In the genomic region with DNA sequence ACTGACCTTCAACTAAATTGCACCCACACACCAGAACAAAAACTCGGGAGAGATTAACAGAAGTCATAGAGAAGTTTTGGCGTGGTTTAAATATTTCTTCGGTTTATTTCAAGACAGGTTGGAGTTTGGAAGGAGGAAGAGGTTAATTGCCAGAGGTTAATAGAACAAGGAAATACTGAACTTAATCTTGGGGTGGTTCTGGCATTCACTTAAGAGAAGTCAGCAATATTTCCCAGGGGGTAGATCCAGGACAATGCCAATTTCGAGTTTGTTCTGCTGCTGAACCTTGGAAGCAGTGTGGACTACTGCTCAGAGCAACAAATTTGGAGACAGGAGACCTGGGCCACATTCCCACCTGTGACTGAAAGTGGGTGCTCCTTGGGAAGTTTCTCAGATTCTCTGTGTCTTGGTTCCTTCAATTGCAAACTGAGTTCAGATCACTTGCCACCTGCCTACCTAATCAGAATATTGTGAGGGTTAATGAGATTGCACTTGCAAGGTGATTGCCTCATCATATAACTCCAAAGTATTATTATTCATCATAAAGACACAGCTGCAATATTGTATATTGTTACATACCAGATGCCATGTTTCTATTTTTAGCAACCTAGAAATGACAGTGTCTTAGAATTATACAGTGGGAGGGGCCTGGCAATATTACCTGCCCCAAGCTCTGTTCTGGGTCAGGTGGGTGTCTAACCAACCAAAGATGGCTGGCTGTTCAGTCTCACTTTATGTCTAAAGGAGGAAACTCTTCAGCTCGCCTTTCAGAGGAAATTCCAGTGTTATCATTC, we compare ENCODE assay signal across 19 cellular contexts.
A peak's percentile ranks its signal among the peaks of the same experiment; 100 is the strongest.
DNase-seq lines count a peak whose midpoint lies in the region; ATAC-seq, FAIRE-seq and TF ChIP-seq lines count a peak whose summit lies in the region.
"Had no signal": no experiment of that assay in that cellular context is flagged by ENCODE, and none has a peak within 500 bp of the region (broad histone marks: within the 10 kb centered on the region; RNA-seq: fewer than 3 reads in every experiment).

No MANE protein-coding gene starts in this region.

- H4K5ac ChIP-seq in H1 (ENCODE audit: insufficient read length, low read depth, low read length) = no peak overlapping the region

- H3K9me3 ChIP-seq in GM23248 (ENCODE audit: low read depth) = no peaks in the 10 kb centered on the region
- no peaks in the 10 kb centered on the region; a peak in 1 of 4 replicates for H3K9me3 ChIP-seq in H1 (ENCODE audit: insufficient read depth in 2 of 2, low read depth in 1 of 2, low read length in 1 of 2)
- no peaks in the 10 kb centered on the region for H3K9me3 ChIP-seq in neural progenitor cell (ENCODE audit: low read depth)
- H3K9me3 ChIP-seq: gastroesophageal sphincter had no signal

- WGBS in GM23248 (ENCODE audit: low coverage in 1 of 2, low lambda C conversion rate in 2 of 2, missing lambda C conversion rate in 2 of 2), 2 experiments = 61 to 63% methylated on average over 5 of the region's 5 CpGs
- WGBS in H1 (ENCODE audit: extremely low coverage in 1 of 2, insufficient coverage in 1 of 2, insufficient read length in 1 of 2, insufficient replicate concordance in 2 of 2, low coverage in 1 of 2, low lambda C conversion rate in 2 of 2, missing lambda C conversion rate in 1 of 2), 2 experiments = 80% methylated on average over 5 of the region's 5 CpGs; no CpG with 5 or more reads in 1 of the 2 experiments

- peaks cover 20% of the 10 kb centered on the region for H3K4me1 Mint-ChIP-seq in neural progenitor cell

- H3K9me3 Mint-ChIP-seq in neural progenitor cell = peaks cover 4% of the 10 kb centered on the region
- H3K9me3 Mint-ChIP-seq: activated naive CD8-positive, alpha-beta T cell treated with anti-CD3 and anti-CD28 coated beads, Interleukin-2, amount 10 ng/mL, durations not matched to agents 7 days and 5 days; HFFc6 had no signal

- H3K23ac ChIP-seq in H1 (ENCODE audit: insufficient read length) = no peak overlapping the region

- no peak overlapping the region for H3K4me3 Mint-ChIP-seq in neural progenitor cell
- H3K4me3 Mint-ChIP-seq: activated CD4-positive, alpha-beta T cell treated with anti-CD3 and anti-CD28 coated beads for 36 hours; activated naive CD8-positive, alpha-beta T cell treated with anti-CD3 and anti-CD28 coated beads, Interleukin-2, amount 10 ng/mL, durations not matched to agents 7 days and 5 days; HFFc6 had no signal

- H3F3A ChIP-seq in GM23248 (ENCODE audit: insufficient read depth) (peaks cover 11% of the 10 kb centered on the region; the same call in 1 of the 2 replicates), neural progenitor cell (ENCODE audit: low read depth) (no peaks in the 10 kb centered on the region)

- no peak overlapping the region for H2BK5ac ChIP-seq in H1 (ENCODE audit: low read depth, low read length)

- no peak overlapping the region for H3K4ac ChIP-seq in H1 (replicated peaks; ENCODE audit: insufficient read length, low read depth, low read length)

- no peak overlapping the region for H3K56ac ChIP-seq in H1 (replicated peaks; ENCODE audit: insufficient read length, low read depth, low read length)

- H4K8ac ChIP-seq in H1 (ENCODE audit: extremely low read depth, insufficient read depth, low read length) = no peak overlapping the region

- TF ChIP-seq POLR2A in H1 (IDR thresholded peaks at IDR 0.05; ENCODE audit: control extremely low read depth in 1 of 2, low read depth in 2 of 2, low read length in 2 of 2) = no peak

- H3K23me2 ChIP-seq in H1 (ENCODE audit: low read depth, low read length) = no peaks in the 10 kb centered on the region

- H3K27me3 Mint-ChIP-seq in neural progenitor cell (ENCODE audit: insufficient read depth, low read depth) = no peaks in the 10 kb centered on the region

- H3K27me3 ChIP-seq in GM23248 (replicated peaks; ENCODE audit: insufficient read depth) (no peaks in the 10 kb centered on the region), H1 (replicated peaks in 1 of 4; ENCODE audit: control insufficient read depth in 3 of 4, extremely low read depth in 1 of 4, insufficient read depth in 3 of 4, low read length in 3 of 4) (peaks cover 0 to 1% (median 0%) of the 10 kb centered on the region in 4 experiments; a peak in 1 of 7 replicates), neural progenitor cell (no peaks in the 10 kb centered on the region)
- H3K27me3 ChIP-seq: gastroesophageal sphincter had no signal

- H3K36me3 ChIP-seq in GM23248 (ENCODE audit: low read depth) (no peaks in the 10 kb centered on the region), H1 (ENCODE audit: control insufficient read depth in 2 of 4, insufficient read depth in 4 of 4, low read length in 3 of 4) (no peaks in the 10 kb centered on the region), neural progenitor cell (no peaks in the 10 kb centered on the region)
- H3K36me3 ChIP-seq: gastroesophageal sphincter had no signal

- H3K4me1 ChIP-seq in GM23248 (ENCODE audit: insufficient read depth) (0 out of 2 replicates have a peak, but pooled peaks cover 8% of the 10 kb centered on the region), H1 (replicated peaks in 1 of 4; ENCODE audit: control insufficient read depth in 3 of 4, insufficient read depth in 4 of 4, low read length in 3 of 4) (peaks cover 2 to 9% (median 7%) of the 10 kb centered on the region in 4 experiments; a peak in 5 of 7 replicates), neural progenitor cell (peaks cover 4% of the 10 kb centered on the region)
- H3K4me1 ChIP-seq: parathyroid adenoma had no signal

- no peaks in the 10 kb centered on the region for H3K79me1 ChIP-seq in H1 (ENCODE audit: low read depth, low read length)

- H3K27ac Mint-ChIP-seq in neural progenitor cell = no peak overlapping the region
- H3K27ac Mint-ChIP-seq: activated CD4-positive, alpha-beta T cell treated with anti-CD3 and anti-CD28 coated beads for 36 hours; activated naive CD8-positive, alpha-beta T cell treated with anti-CD3 and anti-CD28 coated beads, Interleukin-2, amount 10 ng/mL, durations not matched to agents 7 days and 5 days; HFFc6 had no signal

- no peak overlapping the region for H2BK20ac ChIP-seq in H1 (ENCODE audit: low read length)

- H3K4me3 ChIP-seq in GM23248 (no peak overlapping the region), H1 (ENCODE audit: extremely low read depth in 1 of 4, insufficient read depth in 2 of 4, low read depth in 3 of 4, low read length in 4 of 4) (peak overlapping the region in 1 of 4 experiments; percentile 45; a peak in 2 of 8 replicates), neural progenitor cell (no peak overlapping the region)
- H3K4me3 ChIP-seq: gastroesophageal sphincter, GM12878 had no signal

- H2BK120ac ChIP-seq in H1 (replicated peaks; ENCODE audit: low read depth, low read length) = no peak overlapping the region

- no peak overlapping the region for H2BK12ac ChIP-seq in H1 (ENCODE audit: low read depth, low read length)

- H3K36me3 Mint-ChIP-seq in neural progenitor cell = no peaks in the 10 kb centered on the region
- H3K36me3 Mint-ChIP-seq: activated naive CD8-positive, alpha-beta T cell treated with anti-CD3 and anti-CD28 coated beads, Interleukin-2, amount 10 ng/mL, durations not matched to agents 7 days and 5 days had no signal

- no peak overlapping the region for H4K91ac ChIP-seq in H1 (replicated peaks; ENCODE audit: insufficient read length, low read length)

- no peaks in the 10 kb centered on the region for H3K79me2 ChIP-seq in GM23248 (ENCODE audit: insufficient read depth)
- no peaks in the 10 kb centered on the region for H3K79me2 ChIP-seq in H1 (ENCODE audit: control insufficient read depth in 1 of 2, insufficient read depth in 2 of 2, low read length in 2 of 2)
- H3K79me2 ChIP-seq in neural progenitor cell (ENCODE audit: low read depth) = no peaks in the 10 kb centered on the region
- H3K79me2 ChIP-seq: parathyroid adenoma had no signal

- H2AFZ ChIP-seq in GM23248 (peak overlapping the region; percentile 6; the same call in 1 of the 2 replicates), H1 (ENCODE audit: low read length) (no peak overlapping the region), neural progenitor cell (replicated peaks) (peak overlapping the region; percentile 35)
- H2AFZ ChIP-seq: parathyroid adenoma had no signal

- FAIRE-seq in H1 (lab: Jason Lieb, UNC) = no peak
- FAIRE-seq: GM12878, islet of Langerhans had no signal

- H3K18ac ChIP-seq in H1 (ENCODE audit: extremely low read depth, low read length) = no peak overlapping the region

- in situ Hi-C loops in GM23248 (cut with MboI) = no loop called here

- no peak overlapping the region for H3K14ac ChIP-seq in H1 (ENCODE audit: insufficient read length)

- H2BK15ac ChIP-seq in H1 (ENCODE audit: low read length) = no peak overlapping the region

- ATAC-seq in HG03139 (IDR thresholded peaks at IDR 0.05; ENCODE audit: unreplicated experiment) = no peak
- ATAC-seq: activated CD4-positive, alpha-beta T cell treated with anti-CD3 and anti-CD28 coated beads for 36 hours; gastroesophageal sphincter had no signal

- TF ChIP-seq RAD21 in H1 (IDR thresholded peaks at IDR 0.05 in 1 of 2, conservative IDR thresholded peaks at IDR 0.05 in 1 of 2; ENCODE audit: low read depth in 2 of 2, low read length in 2 of 2) = no peak

- DNase-seq in GM23248 (no peak), NCI-H2171 (lab: John Stamatoyannopoulos, UW) (peak; percentile 71), H1 (ENCODE audit: low read depth in 1 of 2, low spot score in 2 of 2) (no peak), neural progenitor cell (ENCODE audit: low spot score) (no peak), GM10248 (ENCODE audit: extremely low spot score) (no peak), foreskin melanocyte (no peak)
- DNase-seq in effector CD8-positive, alpha-beta T cell (lab: John Stamatoyannopoulos, UW) = no peak
- DNase-seq: activated CD4-positive, alpha-beta T cell treated with anti-CD3 and anti-CD28 coated beads for 36 hours; activated naive CD8-positive, alpha-beta T cell treated with anti-CD3 and anti-CD28 coated beads, Interleukin-2, amount 10 ng/mL, durations not matched to agents 7 days and 5 days; activated T-cell treated with anti-CD3 and anti-CD28 coated beads, Interleukin-2, amount 50 U/mL, for 1 hour; central memory CD4-positive, alpha-beta T cell; KG1; stimulated activated CD4-positive, alpha-beta T cell treated with anti-CD3 and anti-CD28 coated beads, Interleukin-12 subunit alpha, Interleukin-12 subunit beta, amount 100 ng/mL, for 4 hours had no signal

- H3K9ac ChIP-seq in GM23248 (no peak overlapping the region), H1 (replicated peaks in 1 of 4; ENCODE audit: extremely low read depth in 1 of 4, low read depth in 3 of 4, low read length in 3 of 4) (no peak overlapping the region), neural progenitor cell (no peak overlapping the region)
- H3K9ac ChIP-seq: parathyroid adenoma had no signal

- H3K27ac ChIP-seq in GM23248 (no peak overlapping the region), H1 (ENCODE audit: low read depth, low read length) (no peak overlapping the region), neural progenitor cell (no peak overlapping the region)
- H3K27ac ChIP-seq: gastroesophageal sphincter, parathyroid adenoma had no signal

- H2AK5ac ChIP-seq in H1 (ENCODE audit: low read depth, low read length) = no peak overlapping the region

- POLR2A ChIA-PET in H1 (lab: Charles Lee; ENCODE audit: partially characterized antibody) (no interaction called here), GM10248 (lab: Yijun Ruan, JAX) (no interaction called here)

- TF ChIP-seq EP300 in H1 (IDR thresholded peaks at IDR 0.05; ENCODE audit: borderline replicate concordance in 1 of 2, low read depth in 2 of 2, low read length in 2 of 2) = no peak

- TF ChIP-seq CTCF in H1 (IDR thresholded peaks at IDR 0.05; ENCODE audit: control extremely low read depth in 1 of 3, insufficient read depth in 1 of 3, low read depth in 1 of 3, low read length in 3 of 3) = no peak
- TF ChIP-seq CTCF in neural progenitor cell (IDR thresholded peaks at IDR 0.05) = no peak
- no peak for TF ChIP-seq CTCF in GM10248 (IDR thresholded peaks at IDR 0.05; ENCODE audit: control extremely low read depth, extremely low read depth, low read depth, missing control alignments)

- CTCF ChIA-PET in H1 (lab: Charles Lee; ENCODE audit: partially characterized antibody) = interaction anchor here (1.5 kb wide), 1 partner anchor 203 kb away, joined by 4 read pairs; no protein-coding TSS in a partner anchor
- CTCF ChIA-PET in GM10248 (lab: Yijun Ruan, JAX) = no interaction called here

- H3K9me2 ChIP-seq in GM23248 (ENCODE audit: insufficient read depth) = no peaks in the 10 kb centered on the region

- H3K4me2 ChIP-seq in GM23248 (ENCODE audit: unreplicated experiment) = no peak overlapping the region
- H3K4me2 ChIP-seq in H1 (ENCODE audit: insufficient read depth in 1 of 2, low read depth in 2 of 2, low read length in 2 of 2) = peak overlapping the region; percentile 56 to 65; a peak in 2 of 4 replicates
- peak overlapping the region; percentile 53 for H3K4me2 ChIP-seq in neural progenitor cell

- H4K20me1 ChIP-seq in GM23248 (ENCODE audit: insufficient read depth) (no peaks in the 10 kb centered on the region), H1 (replicated peaks in 1 of 2; ENCODE audit: control insufficient read depth in 1 of 2, insufficient read depth in 2 of 2, low read length in 2 of 2) (no peaks in the 10 kb centered on the region), neural progenitor cell (ENCODE audit: low read depth) (no peaks in the 10 kb centered on the region)
